23 cellular contexts compared by ENCODE assay signal in the genomic region with DNA sequence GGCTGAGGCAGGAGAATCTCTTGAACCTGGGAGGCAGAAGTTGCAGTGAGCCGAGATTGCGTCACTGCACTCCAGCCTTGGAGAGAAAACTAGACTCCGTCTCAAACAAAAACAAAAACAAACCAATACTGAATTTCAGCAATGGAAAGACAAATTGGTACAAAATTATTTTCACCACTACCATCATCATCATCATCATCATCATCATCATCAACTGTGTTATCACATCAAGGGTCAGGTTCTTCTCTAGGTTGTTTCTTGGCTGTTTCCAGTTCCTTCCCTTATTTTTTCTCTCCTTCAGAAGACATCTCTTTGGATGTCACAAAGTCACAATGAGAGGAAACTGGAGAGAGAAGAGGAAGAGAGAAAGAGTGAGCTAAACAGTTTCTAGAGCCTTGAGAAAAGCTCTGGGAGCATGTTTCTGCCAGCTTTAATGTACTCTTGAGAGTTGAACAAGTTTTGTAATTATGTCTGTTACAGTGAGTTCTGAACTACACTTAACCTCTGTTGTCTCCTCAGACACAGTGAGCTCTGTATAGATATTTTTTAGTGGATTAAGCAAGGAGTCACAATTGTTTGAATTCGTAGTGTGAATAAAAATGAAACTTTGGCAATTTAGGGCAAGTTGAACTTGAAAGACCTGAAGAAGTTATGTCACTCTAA.
DNase-seq lines count a peak whose midpoint lies in the region; ATAC-seq and TF ChIP-seq lines count a peak whose summit lies in the region.
"Had no signal": no experiment of that assay in that cellular context is flagged by ENCODE, and none has a peak within 500 bp of the region (broad histone marks: within the 10 kb centered on the region; RNA-seq: fewer than 3 reads in every experiment).

No MANE protein-coding gene starts in this region.

- 80% methylated on average over 3 to 4 of the region's 4 CpGs for WGBS in gastroesophageal sphincter (ENCODE audit: low coverage in 1 of 2), 2 donors

- no peaks in the 10 kb centered on the region for H3K27me3 ChIP-seq in CD4-positive, alpha-beta memory T cell (ENCODE audit: insufficient read depth, low read length)
- no peaks in the 10 kb centered on the region for H3K27me3 ChIP-seq in Karpas-422 (ENCODE audit: low read length)
- no peaks in the 10 kb centered on the region for H3K27me3 ChIP-seq in gastroesophageal sphincter
- H3K27me3 ChIP-seq: body of pancreas, colonic mucosa, hepatocyte, SJSA1 had no signal

- peak overlapping the region in 4 of 8 donors; percentile 10 to 71 (median 26) for H3K4me3 Mint-ChIP-seq in CD4-positive, alpha-beta memory T cell
- no peak overlapping the region for H3K4me3 Mint-ChIP-seq in progenitor cell of endocrine pancreas (ENCODE audit: low read depth)
- H3K4me3 Mint-ChIP-seq: activated naive CD8-positive, alpha-beta T cell treated with anti-CD3 and anti-CD28 coated beads for 36 hours had no signal

- TF ChIP-seq CTCF in gastroesophageal sphincter (IDR thresholded peaks at IDR 0.05): no peak
- TF ChIP-seq CTCF in progenitor cell of endocrine pancreas (IDR thresholded peaks at IDR 0.05; ENCODE audit: unreplicated experiment): no peak

- no peak for TF ChIP-seq EP300 in gastroesophageal sphincter (IDR thresholded peaks at IDR 0.05)

- peak in 1 of 5 donors; percentile 5 for DNase-seq in CD4-positive, alpha-beta memory T cell
- DNase-seq in Karpas-422 (no peak), sciatic nerve (ENCODE audit: low spot score) (no peak), AML-193 (lab: John Stamatoyannopoulos, UW) (no peak), progenitor cell of endocrine pancreas (ENCODE audit: low spot score, unreplicated experiment) (no peak), GDM1 (lab: John Stamatoyannopoulos, UW) (no peak)
- DNase-seq: activated CD4-positive, CD25-positive, alpha-beta regulatory T cell; activated CD8-positive, alpha-beta memory T cell treated with anti-CD3 and anti-CD28 coated beads for 24 hours; activated naive CD8-positive, alpha-beta T cell treated with anti-CD3 and anti-CD28 coated beads for 36 hours; activated T-cell treated with anti-CD3 and anti-CD28 coated beads, Interleukin-2, amount 50 U/mL, for 72 hours; body of pancreas; colonic mucosa; EL; mesendoderm; NCI-H1417 treated with DMSO at 0.1 percent for 48 hours; NCI-H526 treated with DMSO at 0.1 percent for 48 hours; PC-9; stimulated activated CD4-positive, alpha-beta T cell treated with anti-CD3 and anti-CD28 coated beads, Interleukin-15, amount 100 ng/mL, for 24 hours; T-helper 2 cell had no signal

- H4K20me1 ChIP-seq in Karpas-422 (ENCODE audit: insufficient read depth, low read depth, low read length): no peaks in the 10 kb centered on the region

- no peak overlapping the region for H3K27ac ChIP-seq in CD4-positive, alpha-beta memory T cell (ENCODE audit: low read depth, low read length)
- H3K27ac ChIP-seq in Karpas-422 (ENCODE audit: low read length): no peak overlapping the region
- no peak overlapping the region for H3K27ac ChIP-seq in gastroesophageal sphincter
- H3K27ac ChIP-seq: body of pancreas, colonic mucosa, hepatocyte, PC-9, SJSA1 had no signal

- H3K4me1 ChIP-seq in CD4-positive, alpha-beta memory T cell (ENCODE audit: insufficient read depth, low read length): peaks cover 16% of the 10 kb centered on the region
- H3K4me1 ChIP-seq in Karpas-422 (ENCODE audit: low read length): peaks cover 21% of the 10 kb centered on the region
- no peaks in the 10 kb centered on the region for H3K4me1 ChIP-seq in gastroesophageal sphincter
- H3K4me1 ChIP-seq: body of pancreas, colonic mucosa had no signal

- no peak overlapping the region for H3K4me2 ChIP-seq in Karpas-422 (ENCODE audit: low read depth, low read length, poor library complexity, severe bottlenecking)
- H3K4me2 ChIP-seq: hepatocyte, PC-9 had no signal

- ATAC-seq in gastroesophageal sphincter (peak; percentile 63), sciatic nerve (peak; percentile 78), HG02852 (IDR thresholded peaks at IDR 0.05; ENCODE audit: unreplicated experiment) (no peak)
- ATAC-seq: body of pancreas had no signal

- CTCF ChIA-PET in CD4-positive, alpha-beta memory T cell (lab: Charles Lee; ENCODE audit: partially characterized antibody): interaction anchor here (1.3 kb wide), 1 partner anchor 9 kb away, joined by 3 read pairs; no protein-coding TSS in a partner anchor

- H2AFZ ChIP-seq in Karpas-422 (ENCODE audit: low read length): peak overlapping the region; percentile 53
- H2AFZ ChIP-seq: hepatocyte, PC-9 had no signal

- no peaks in the 10 kb centered on the region for H3K9me3 ChIP-seq in CD4-positive, alpha-beta memory T cell (ENCODE audit: control insufficient read depth in 1 of 2, low read length in 2 of 2)
- H3K9me3 ChIP-seq in Karpas-422 (ENCODE audit: low read length) (no peaks in the 10 kb centered on the region), gastroesophageal sphincter (no peaks in the 10 kb centered on the region)
- H3K9me3 ChIP-seq: body of pancreas, colonic mucosa, SJSA1 had no signal

- H3K9me2 ChIP-seq in Karpas-422 (replicated peaks; ENCODE audit: insufficient read depth, low read length): no peaks in the 10 kb centered on the region

- H3K27me3 Mint-ChIP-seq in CD4-positive, alpha-beta memory T cell: no peaks in the 10 kb centered on the region
- peaks cover 4% of the 10 kb centered on the region for H3K27me3 Mint-ChIP-seq in progenitor cell of endocrine pancreas

- H3K9ac ChIP-seq in Karpas-422 (ENCODE audit: low read length): no peak overlapping the region

- intact Hi-C loops in CD4-positive, alpha-beta memory T cell (cut with micrococcal nuclease): no loop called here
- intact Hi-C loops in sciatic nerve (cut with DNase I): no loop called here

- no peaks in the 10 kb centered on the region for H3K36me3 Mint-ChIP-seq in CD4-positive, alpha-beta memory T cell
- no peaks in the 10 kb centered on the region for H3K36me3 Mint-ChIP-seq in progenitor cell of endocrine pancreas (ENCODE audit: insufficient read depth)
- H3K36me3 Mint-ChIP-seq: activated naive CD8-positive, alpha-beta T cell treated with anti-CD3 and anti-CD28 coated beads for 36 hours had no signal

- H3K9me3 Mint-ChIP-seq in CD4-positive, alpha-beta memory T cell: peaks cover 0 to 1% (median 0%) of the 10 kb centered on the region in 8 donors
- H3K9me3 Mint-ChIP-seq in progenitor cell of endocrine pancreas (ENCODE audit: low read depth): peaks cover 3% of the 10 kb centered on the region
- H3K9me3 Mint-ChIP-seq: activated naive CD8-positive, alpha-beta T cell treated with anti-CD3 and anti-CD28 coated beads for 36 hours; activated T-cell treated with anti-CD3 and anti-CD28 coated beads, Interleukin-2, amount 50 U/mL, for 72 hours had no signal

- peaks cover 18 to 19% (median 18%) of the 10 kb centered on the region in 4 donors for H3K4me1 Mint-ChIP-seq in CD4-positive, alpha-beta memory T cell
- no peaks in the 10 kb centered on the region for H3K4me1 Mint-ChIP-seq in progenitor cell of endocrine pancreas (ENCODE audit: low read depth)

- TF ChIP-seq POLR2A in gastroesophageal sphincter (IDR thresholded peaks at IDR 0.05): no peak

- H3K79me2 ChIP-seq in Karpas-422 (ENCODE audit: low read length): no peaks in the 10 kb centered on the region
- H3K79me2 ChIP-seq: hepatocyte had no signal

- H3K27ac Mint-ChIP-seq in CD4-positive, alpha-beta memory T cell: peak overlapping the region in 6 of 7 donors; percentile 55 to 89 (median 86)
- H3K27ac Mint-ChIP-seq in progenitor cell of endocrine pancreas: no peak overlapping the region

- H3K4me3 ChIP-seq in CD4-positive, alpha-beta memory T cell (ENCODE audit: low read length in 2 of 2): no peak overlapping the region
- H3K4me3 ChIP-seq in Karpas-422 (ENCODE audit: low read length) (no peak overlapping the region), gastroesophageal sphincter (no peak overlapping the region)
- H3K4me3 ChIP-seq: body of pancreas, colonic mucosa, hepatocyte, PC-9, SJSA1 had no signal

- POLR2A ChIA-PET in CD4-positive, alpha-beta memory T cell (lab: Charles Lee; ENCODE audit: partially characterized antibody): interaction anchor here (1.4 kb wide), 1 partner anchor 235 kb away, joined by 4 read pairs; the partner anchor contains the start of genes ORC3 and RARS2

- no peaks in the 10 kb centered on the region for H3K36me3 ChIP-seq in CD4-positive, alpha-beta memory T cell (ENCODE audit: insufficient read depth, low read length)
- H3K36me3 ChIP-seq in Karpas-422 (ENCODE audit: insufficient read depth, low read length) (no peaks in the 10 kb centered on the region), gastroesophageal sphincter (no peaks in the 10 kb centered on the region)
- H3K36me3 ChIP-seq: colonic mucosa, SJSA1 had no signal
